18 cellular contexts compared by ENCODE assay signal in the genomic region with DNA sequence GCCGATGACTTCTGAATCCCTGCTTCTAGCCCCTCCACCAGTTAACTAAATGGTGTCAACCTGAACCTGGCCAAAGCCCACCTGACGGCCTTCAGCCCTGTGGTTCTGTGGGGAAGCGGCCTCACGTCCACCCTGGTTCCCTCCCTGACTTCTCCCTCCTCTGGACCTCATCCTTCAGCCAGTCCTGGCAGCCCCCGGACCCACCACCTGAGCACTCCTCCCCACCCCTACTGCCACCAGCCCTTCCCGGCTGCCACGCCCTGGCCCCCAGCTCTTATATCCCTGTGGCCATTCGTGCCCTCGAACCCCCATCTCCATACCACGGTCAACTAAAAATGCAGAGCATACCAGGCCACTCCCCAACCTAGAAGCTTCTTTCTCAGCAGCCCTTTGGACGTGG. TPM values are rescaled to one million over a fixed set of nuclear protein-coding genes. Genes with fewer than 3 reads are reported as not detected.
DNase-seq lines count a peak whose midpoint lies in the region; ATAC-seq, FAIRE-seq and TF ChIP-seq lines count a peak whose summit lies in the region.
"Had no signal": no experiment of that assay in that cellular context is flagged by ENCODE, and none has a peak within 500 bp of the region (broad histone marks: within the 10 kb centered on the region; RNA-seq: fewer than 3 reads in every experiment).

No MANE protein-coding gene starts in this region.

- H3K27me3 ChIP-seq in astrocyte (ENCODE audit: insufficient read depth, low read length): no peaks in the 10 kb centered on the region
- H3K27me3 ChIP-seq: BE2C had no signal

- H3K36me3 Mint-ChIP-seq in CD14-positive monocyte (peaks cover 51 to 62% of the 10 kb centered on the region in 2 donors), astrocyte (ENCODE audit: low read depth, unreplicated experiment) (peaks cover 14% of the 10 kb centered on the region), neural crest cell (ENCODE audit: low read depth) (no peaks in the 10 kb centered on the region)
- H3K36me3 Mint-ChIP-seq in stimulated activated effector memory CD8-positive, alpha-beta T cell treated with anti-CD3 and anti-CD28 coated beads, Interleukin-12 subunit alpha, Interleukin-12 subunit beta, amount 100 ng/mL, for 72 hours: peaks cover 73% of the 10 kb centered on the region
- peaks cover 54% of the 10 kb centered on the region for H3K36me3 Mint-ChIP-seq in activated T-helper 17 cell treated with anti-CD3 and anti-CD28 coated beads, Interleukin-2, amount 50 U/mL, for 72 hours (ENCODE audit: low read depth)

- peaks cover 4% of the 10 kb centered on the region for H3K4me1 ChIP-seq in astrocyte (ENCODE audit: insufficient read depth, low read length)
- H3K4me1 ChIP-seq: BE2C had no signal

- FAIRE-seq in astrocyte (lab: Jason Lieb, UNC): no peak
- FAIRE-seq: H1 had no signal

- H3K4me1 Mint-ChIP-seq in CD14-positive monocyte: peaks cover 35% of the 10 kb centered on the region
- no peaks in the 10 kb centered on the region for H3K4me1 Mint-ChIP-seq in astrocyte (ENCODE audit: low read depth, unreplicated experiment)
- H3K4me1 Mint-ChIP-seq in neural crest cell: peaks cover 11% of the 10 kb centered on the region
- peaks cover 17% of the 10 kb centered on the region for H3K4me1 Mint-ChIP-seq in stimulated activated effector memory CD8-positive, alpha-beta T cell treated with anti-CD3 and anti-CD28 coated beads, Interleukin-12 subunit alpha, Interleukin-12 subunit beta, amount 100 ng/mL, for 72 hours
- H3K4me1 Mint-ChIP-seq in activated T-helper 17 cell treated with anti-CD3 and anti-CD28 coated beads, Interleukin-2, amount 50 U/mL, for 72 hours: peaks cover 4% of the 10 kb centered on the region

- intact Hi-C loops in CD14-positive monocyte (cut with micrococcal nuclease): no loop called here

- DNase-seq in CD14-positive monocyte (ENCODE audit: low spot score) (no peak), astrocyte (ENCODE audit: low read depth) (no peak), neural crest cell (ENCODE audit: low read depth, low spot score) (no peak), NCI-H2107 treated with DMSO at 0.1 percent for 48 hours (lab: John Stamatoyannopoulos, UW; ENCODE audit: unreplicated experiment) (no peak)
- no peak for DNase-seq in stimulated activated effector memory CD8-positive, alpha-beta T cell treated with anti-CD3 and anti-CD28 coated beads, Interleukin-12 subunit alpha, Interleukin-12 subunit beta, amount 100 ng/mL, for 72 hours (ENCODE audit: low spot score in 2 of 2)
- DNase-seq: ACHN; BE2C; Caco-2; CD8-positive, alpha-beta memory T cell; DMS53; GF-D8; HCEC 1CT; HFFc6 had no signal

- H3K27me3 Mint-ChIP-seq in CD14-positive monocyte (ENCODE audit: low read depth in 3 of 3) (peaks cover 6 to 26% (median 17%) of the 10 kb centered on the region in 3 donors), astrocyte (ENCODE audit: low read depth, unreplicated experiment) (no peaks in the 10 kb centered on the region), neural crest cell (ENCODE audit: low read depth) (peaks cover 2% of the 10 kb centered on the region)
- H3K27me3 Mint-ChIP-seq in activated T-helper 17 cell treated with anti-CD3 and anti-CD28 coated beads, Interleukin-2, amount 50 U/mL, for 72 hours: peaks cover 4% of the 10 kb centered on the region

- H3K4me3 Mint-ChIP-seq in CD14-positive monocyte (no peak overlapping the region), astrocyte (ENCODE audit: unreplicated experiment) (no peak overlapping the region), neural crest cell (peak overlapping the region; percentile 34)
- H3K4me3 Mint-ChIP-seq in stimulated activated effector memory CD8-positive, alpha-beta T cell treated with anti-CD3 and anti-CD28 coated beads, Interleukin-12 subunit alpha, Interleukin-12 subunit beta, amount 100 ng/mL, for 72 hours: no peak overlapping the region
- no peak overlapping the region for H3K4me3 Mint-ChIP-seq in activated T-helper 17 cell treated with anti-CD3 and anti-CD28 coated beads, Interleukin-2, amount 50 U/mL, for 72 hours
- H3K4me3 Mint-ChIP-seq: CD8-positive, alpha-beta memory T cell; HFFc6 had no signal

- no peak overlapping the region for H3K4me2 ChIP-seq in astrocyte (ENCODE audit: low read length)

- no peak overlapping the region for H3K27ac ChIP-seq in astrocyte (ENCODE audit: low read depth, low read length)
- H3K27ac ChIP-seq: C4-2B, HL-60 had no signal

- peaks cover 5% of the 10 kb centered on the region for H3K79me2 ChIP-seq in astrocyte (ENCODE audit: insufficient read depth, low read length)

- H3K36me3 ChIP-seq in astrocyte (ENCODE audit: insufficient read depth, low read length): no peaks in the 10 kb centered on the region
- H3K36me3 ChIP-seq: BE2C had no signal

- no peak overlapping the region for H2AFZ ChIP-seq in astrocyte (ENCODE audit: low read depth, low read length)

- H4K20me1 ChIP-seq in astrocyte (ENCODE audit: insufficient read depth, low read length): no peaks in the 10 kb centered on the region

- H3K4me3 ChIP-seq in astrocyte (ENCODE audit: insufficient read depth, low read depth, low read length): no peak overlapping the region

- no peak for TF ChIP-seq CTCF in CD14-positive monocyte (IDR thresholded peaks at IDR 0.05)
- no peak for TF ChIP-seq CTCF in astrocyte (IDR thresholded peaks at IDR 0.05; ENCODE audit: insufficient read depth, low read depth, low read length)
- no peak for TF ChIP-seq CTCF in neural crest cell (conservative IDR thresholded peaks at IDR 0.05)

- H3K9ac ChIP-seq in astrocyte (ENCODE audit: low read length): no peak overlapping the region

- no peaks in the 10 kb centered on the region for H3K9me3 ChIP-seq in astrocyte (ENCODE audit: insufficient read depth, low read depth, low read length)
- H3K9me3 ChIP-seq: BE2C, Caco-2 had no signal

- H3K9me3 Mint-ChIP-seq in CD14-positive monocyte (peaks cover 0 to 11% (median 0%) of the 10 kb centered on the region in 7 donors), astrocyte (ENCODE audit: unreplicated experiment) (no peaks in the 10 kb centered on the region), neural crest cell (no peaks in the 10 kb centered on the region)
- no peaks in the 10 kb centered on the region for H3K9me3 Mint-ChIP-seq in stimulated activated effector memory CD8-positive, alpha-beta T cell treated with anti-CD3 and anti-CD28 coated beads, Interleukin-12 subunit alpha, Interleukin-12 subunit beta, amount 100 ng/mL, for 72 hours
- H3K9me3 Mint-ChIP-seq in activated T-helper 17 cell treated with anti-CD3 and anti-CD28 coated beads, Interleukin-2, amount 50 U/mL, for 72 hours: no peaks in the 10 kb centered on the region
- H3K9me3 Mint-ChIP-seq: CD8-positive, alpha-beta memory T cell; HFFc6 had no signal

- H3K27ac Mint-ChIP-seq in CD14-positive monocyte (peak overlapping the region in 5 of 7 donors; percentile 10 to 66 (median 41)), astrocyte (ENCODE audit: unreplicated experiment) (peak overlapping the region; percentile 12), neural crest cell (ENCODE audit: unreplicated experiment) (no peak overlapping the region)
- peak overlapping the region; percentile 52 for H3K27ac Mint-ChIP-seq in stimulated activated effector memory CD8-positive, alpha-beta T cell treated with anti-CD3 and anti-CD28 coated beads, Interleukin-12 subunit alpha, Interleukin-12 subunit beta, amount 100 ng/mL, for 72 hours
- H3K27ac Mint-ChIP-seq in activated T-helper 17 cell treated with anti-CD3 and anti-CD28 coated beads, Interleukin-2, amount 50 U/mL, for 72 hours: no peak overlapping the region
- H3K27ac Mint-ChIP-seq: HFFc6 had no signal

- no peak for ATAC-seq in stimulated activated effector memory CD8-positive, alpha-beta T cell treated with anti-CD3 and anti-CD28 coated beads, Interleukin-12 subunit alpha, Interleukin-12 subunit beta, amount 100 ng/mL, for 72 hours
- no peak for ATAC-seq in activated T-helper 17 cell treated with anti-CD3 and anti-CD28 coated beads, Interleukin-2, amount 50 U/mL, for 72 hours (replicated peaks)
- ATAC-seq in HG02973 (IDR thresholded peaks at IDR 0.05; ENCODE audit: unreplicated experiment): no peak

RNA-seq across cellular contexts. Expression of a gene that starts 4.2 kb away (rescaled TPM):
- polyA plus RNA-seq in CD14-positive monocyte: not detected
- total RNA-seq in astrocyte: 277 and 325 TPM in 2 replicates
- 781 and 821 TPM in 2 replicates for total RNA-seq in neural crest cell
- 10 to 100 TPM in 1 of 2 donors, 1 to 10 TPM in 1; 8.5 to 12.9 TPM for total RNA-seq in activated T-helper 17 cell treated with anti-CD3 and anti-CD28 coated beads, Interleukin-2, amount 50 U/mL, for 72 hours

RNA-seq across cellular contexts. Expression of a gene that starts 14.3 kb away (rescaled TPM):
- polyA plus RNA-seq in CD14-positive monocyte: under 1 TPM in 1 of 2 donors, not detected in 1; 0.15 TPM
- total RNA-seq in astrocyte (0.27 and 0.43 TPM in 2 replicates), neural crest cell (0.37 and 0.39 TPM in 2 replicates)
- 1 to 10 TPM in 1 of 2 donors, under 1 TPM in 1; 0.90 to 6.1 TPM for total RNA-seq in activated T-helper 17 cell treated with anti-CD3 and anti-CD28 coated beads, Interleukin-2, amount 50 U/mL, for 72 hours
- total RNA-seq: CD8-positive, alpha-beta memory T cell; HFFc6 had no signal

RNA-seq across cellular contexts. Expression of a gene that starts 30.0 kb away (rescaled TPM):
- 10 to 100 TPM; 30.4 to 33.4 TPM for polyA plus RNA-seq in CD14-positive monocyte
- 53.8 and 59.3 TPM in 2 replicates for total RNA-seq in astrocyte
- total RNA-seq in neural crest cell: 54.4 and 60.1 TPM in 2 replicates
- total RNA-seq in activated T-helper 17 cell treated with anti-CD3 and anti-CD28 coated beads, Interleukin-2, amount 50 U/mL, for 72 hours: 100 to 1,000 TPM in 1 of 2 donors, 10 to 100 TPM in 1; 78.9 to 100 TPM

Comparison
In these comparisons a context has a peak if more than half of its experiments do, and no peak if none do; other contexts are left out.
1. H3K27ac Mint-ChIP-seq: peak in CD14-positive monocyte (5 of 7), astrocyte (single experiment) and stimulated activated effector memory CD8-positive, alpha-beta T cell treated with anti-CD3 and anti-CD28 coated beads, Interleukin-12 subunit alpha, Interleukin-12 subunit beta, amount 100 ng/mL, for 72 hours (single experiment); none in neural crest cell (single experiment) and activated T-helper 17 cell treated with anti-CD3 and anti-CD28 coated beads, Interleukin-2, amount 50 U/mL, for 72 hours (single experiment).
2. RNA of a gene that starts 4.2 kb away (total RNA-seq): 781 to 821 TPM in neural crest cell and 277 to 325 TPM in astrocyte; 8.5 to 12.9 TPM in activated T-helper 17 cell treated with anti-CD3 and anti-CD28 coated beads, Interleukin-2, amount 50 U/mL, for 72 hours; every median in the first group is over 10 times any median in the second.